Comparison of ENCODE assay signal across 9 cellular contexts in genomic region chr7:150340024-150340749, GRCh38. TPM values are rescaled to one million over a fixed set of nuclear protein-coding genes. Genes with fewer than 3 reads are reported as not detected.
DNase-seq lines count a peak whose midpoint lies in the region; ATAC-seq and TF ChIP-seq lines count a peak whose summit lies in the region.
"Had no signal": no experiment of that assay in that cellular context is flagged by ENCODE, and none has a peak within 500 bp of the region (broad histone marks: within the 10 kb centered on the region; RNA-seq: fewer than 3 reads in every experiment).

No MANE protein-coding gene starts in this region.

- no peak overlapping the region for H3K56ac ChIP-seq in H9 (ENCODE audit: insufficient read length, low read depth, low read length)

- peak overlapping the region; percentile 54; the same call in 1 of the 2 replicates for H3K14ac ChIP-seq in H9 (ENCODE audit: insufficient read depth, low read length)

- H3K4me1 Mint-ChIP-seq in H9 (peaks cover 56 to 67% of the 10 kb centered on the region in 2 experiments), brain (peaks cover 51% of the 10 kb centered on the region), CD14-positive monocyte (peaks cover 12% of the 10 kb centered on the region)

- H3K9me3 Mint-ChIP-seq in H9 (peaks cover 13 to 17% of the 10 kb centered on the region in 2 experiments), brain (peaks cover 4 to 23% (median 18%) of the 10 kb centered on the region in 5 experiments), CD14-positive monocyte (peaks cover 0 to 32% (median 15%) of the 10 kb centered on the region in 7 donors)

- no peak overlapping the region for H3K23ac ChIP-seq in H9 (ENCODE audit: insufficient read length, low read depth, low read length)

- DNase-seq in H9 (no peak), spleen (no peak), GM19240 (ENCODE audit: insufficient read length, low spot score) (no peak), CD14-positive monocyte (ENCODE audit: low spot score) (no peak), cerebellar nuclear complex (lab: John Stamatoyannopoulos, UW) (no peak)
- DNase-seq: glutamatergic neuron had no signal

- H2BK120ac ChIP-seq in H9 (ENCODE audit: low read depth, low read length, poor library complexity, severe bottlenecking) = no peak overlapping the region

- no peak overlapping the region for H2BK12ac ChIP-seq in H9 (ENCODE audit: insufficient read length, low read depth, low read length)

- H3K79me1 ChIP-seq in H9 (ENCODE audit: insufficient read depth, low read depth, low read length, poor library complexity, severe bottlenecking) = no peaks in the 10 kb centered on the region

- no peak for TF ChIP-seq POLR2A in spleen (IDR thresholded peaks at IDR 0.05)

- peaks cover 0 to 23% (median 13%) of the 10 kb centered on the region in 6 donors for H3K36me3 ChIP-seq in spleen

- H2BK20ac ChIP-seq in H9 (ENCODE audit: low read depth, low read length, poor library complexity, severe bottlenecking) = no peak overlapping the region

- H3K27me3 Mint-ChIP-seq in H9 (ENCODE audit: low read depth) (peaks cover 68% of the 10 kb centered on the region), brain (peaks cover 52% of the 10 kb centered on the region), CD14-positive monocyte (ENCODE audit: low read depth in 3 of 3) (peaks cover 40 to 49% (median 43%) of the 10 kb centered on the region in 3 donors)

- H3K27ac Mint-ChIP-seq in H9 (peak overlapping the region in 2 of 3 experiments; percentile 6 to 22; a peak in 4 of 7 replicates), brain (peak overlapping the region in 4 of 5 experiments; percentile 8 to 42 (median 26)), CD14-positive monocyte (no peak overlapping the region)

- H4K5ac ChIP-seq in H9 (ENCODE audit: insufficient read length, low read depth, low read length) = no peak overlapping the region

- H2AFZ ChIP-seq in H9 (ENCODE audit: low read length) = no peak overlapping the region

- peaks cover 16% of the 10 kb centered on the region for H3K23me2 ChIP-seq in H9 (ENCODE audit: insufficient read length, low read depth, low read length, poor library complexity, severe bottlenecking)

- H3K4me3 ChIP-seq in spleen = peak overlapping the region in 6 of 8 donors; percentile 16 to 62 (median 38)

- H3K36me3 Mint-ChIP-seq in H9 (ENCODE audit: insufficient read depth in 1 of 3, low read depth in 3 of 3) (peaks cover 24 to 41% (median 26%) of the 10 kb centered on the region in 3 experiments), brain (peaks cover 3% of the 10 kb centered on the region), CD14-positive monocyte (peaks cover 5 to 8% of the 10 kb centered on the region in 2 donors)

- peak overlapping the region; percentile 23 for H3K9ac ChIP-seq in H9 (ENCODE audit: extremely low read depth, insufficient read length, low read length)

- no peak overlapping the region for H2BK5ac ChIP-seq in H9 (ENCODE audit: insufficient read length, low read length)

- H2BK15ac ChIP-seq in H9 (ENCODE audit: low read depth, low read length) = no peak overlapping the region

- ATAC-seq in GM18870 (IDR thresholded peaks at IDR 0.05; ENCODE audit: unreplicated experiment) = no peak

- H3K27me3 ChIP-seq in H9 (ENCODE audit: insufficient read depth, low read length) = peaks cover 13% of the 10 kb centered on the region
- peaks cover 14% of the 10 kb centered on the region for H3K27me3 ChIP-seq in layer of hippocampus (ENCODE audit: control insufficient read depth, insufficient read depth, low read length)
- H3K27me3 ChIP-seq in spleen (replicated peaks in 1 of 7) = peaks cover 0 to 32% (median 18%) of the 10 kb centered on the region in 7 donors

- H4K8ac ChIP-seq in H9 (replicated peaks; ENCODE audit: insufficient read length, low read depth, low read length) = no peak overlapping the region

- H3K4me1 ChIP-seq in H9 (ENCODE audit: insufficient read depth, low read length) (no peaks in the 10 kb centered on the region; the same call in 1 of the 2 replicates), spleen (peaks cover 0 to 49% (median 27%) of the 10 kb centered on the region in 6 donors)

- no peak overlapping the region for H3T11ph ChIP-seq in H9 (ENCODE audit: low read length)

- no peak overlapping the region for H3K18ac ChIP-seq in H9 (ENCODE audit: insufficient read length, low read depth, low read length)

- TF ChIP-seq CTCF in H9 (conservative IDR thresholded peaks at IDR 0.05) = no peak
- no peak for TF ChIP-seq CTCF in brain (conservative IDR thresholded peaks at IDR 0.05)
- TF ChIP-seq CTCF in spleen (IDR thresholded peaks at IDR 0.05 in 8 of 11, conservative IDR thresholded peaks at IDR 0.05 in 3 of 11) = no peak
- no peak for TF ChIP-seq CTCF in CD14-positive monocyte (IDR thresholded peaks at IDR 0.05)

- H3K9me3 ChIP-seq in H9 (ENCODE audit: control insufficient read depth, low read depth, low read length) (peaks cover 7% of the 10 kb centered on the region), spleen (peaks cover 0 to 19% (median 11%) of the 10 kb centered on the region in 8 donors)

- H3K4me3 Mint-ChIP-seq in H9 (peak overlapping the region; percentile 74 to 96), brain (peak overlapping the region in 3 of 5 experiments; percentile 12 to 58 (median 35)), CD14-positive monocyte (peak overlapping the region in 1 of 2 donors; percentile 50)

- no CpG with 5 or more reads among the region's 39 CpGs for WGBS in H9 (ENCODE audit: extremely low coverage, insufficient read length, low lambda C conversion rate)
- 31 to 81% (median 34%) methylated on average over 10 to 39 of the region's 39 CpGs for WGBS in spleen, 5 donors

- no peaks in the 10 kb centered on the region for H4K20me1 ChIP-seq in H9 (ENCODE audit: control insufficient read depth, insufficient read depth, insufficient read length)

- H3K4me2 ChIP-seq in H9 (ENCODE audit: insufficient read depth, insufficient read length, low read length) = peak overlapping the region; percentile 76

- no peak overlapping the region for H4K91ac ChIP-seq in H9 (ENCODE audit: insufficient read length, low read depth, low read length)

- H3K27ac ChIP-seq in H9 (ENCODE audit: insufficient read length, low read depth, low read length) (no peak overlapping the region), layer of hippocampus (ENCODE audit: low read depth, low read length) (peak overlapping the region; percentile 30), spleen (peak overlapping the region; percentile 1 to 82 (median 76))

- H3K79me2 ChIP-seq in H9 (ENCODE audit: insufficient read depth, low read length) = no peaks in the 10 kb centered on the region

- no peak overlapping the region for H3K4ac ChIP-seq in H9 (ENCODE audit: low read depth, low read length)

- H2AK5ac ChIP-seq in H9 (ENCODE audit: insufficient read length, low read length) = no peak overlapping the region

- intact Hi-C loops in spleen (cut with DNase I; ENCODE audit: low total_unique reads) = no loop called here
- intact Hi-C loops in CD14-positive monocyte (cut with micrococcal nuclease) = loop anchor here in 1 of 2 donors (10.0 kb wide), 1 partner anchor 55 kb away; no protein-coding TSS in a partner anchor

RNA-seq across cellular contexts. Expression of gene RARRES2, which starts 1.2 kb away (rescaled TPM):
- total RNA-seq in H9 (2021) = 59.9 and 60.9 TPM in 2 replicates
- 33.0 TPM for polyA plus RNA-seq in brain (ENCODE audit: insufficient read depth, low read depth, low replicate concordance)
- total RNA-seq in spleen = 100 to 1,000 TPM in 3 of 7 donors, 10 to 100 TPM in 4; 39.7 to 117 (median 83.6) TPM
- polyA plus RNA-seq in spleen = 100 to 1,000 TPM; 165 to 292 (median 176) TPM
- polyA plus RNA-seq in CD14-positive monocyte = not detected

RNA-seq across cellular contexts. Expression of gene ACTR3C, which starts 16.8 kb away (rescaled TPM):
- total RNA-seq in H9 (2021) (1.2 and 2.2 TPM in 2 replicates), spleen (10 to 100 TPM in 4 of 7 donors, 1 to 10 TPM in 3; 6.6 to 18.6 (median 10.8) TPM)
- polyA plus RNA-seq in brain (ENCODE audit: insufficient read depth, low read depth, low replicate concordance) (3.0 TPM), spleen (1 to 10 TPM in 2 of 3 donors, under 1 TPM in 1; 0.78 to 2.6 (median 1.6) TPM), CD14-positive monocyte (1 to 10 TPM in 1 of 2 donors, under 1 TPM in 1; 0.55 to 1.7 TPM)

RNA-seq across cellular contexts. Expression of gene LRRC61, which starts 17.0 kb away (rescaled TPM):
- total RNA-seq in H9 (2021) (24.4 and 27.4 TPM in 2 replicates), spleen (10 to 100 TPM in 5 of 7 donors, 1 to 10 TPM in 2; 7.4 to 21.7 (median 14.3) TPM)
- polyA plus RNA-seq in brain (ENCODE audit: insufficient read depth, low read depth, low replicate concordance) (90.8 TPM), spleen (10 to 100 TPM in 1 of 3 donors, 1 to 10 TPM in 2; 4.2 to 12.0 (median 7.3) TPM), CD14-positive monocyte (1 to 10 TPM; 5.7 to 8.6 TPM)

RNA-seq across cellular contexts. Expression of gene REPIN1, which starts 28.4 kb away (rescaled TPM):
- total RNA-seq in H9 (2021) = 105 and 106 TPM in 2 replicates
- 146 TPM for polyA plus RNA-seq in brain (ENCODE audit: insufficient read depth, low read depth, low replicate concordance)
- 100 to 1,000 TPM in 6 of 7 donors, 10 to 100 TPM in 1; 99.3 to 126 (median 114) TPM for total RNA-seq in spleen
- 10 to 100 TPM; 47.9 to 75.7 (median 55.0) TPM for polyA plus RNA-seq in spleen
- polyA plus RNA-seq in CD14-positive monocyte = 10 to 100 TPM; 32.7 to 39.0 TPM

RNA-seq across cellular contexts. Expression of gene ZNF775, which starts 38.9 kb away (rescaled TPM):
- total RNA-seq in H9 (2021) = 9.7 and 10.5 TPM in 2 replicates
- 23.0 TPM for polyA plus RNA-seq in brain (ENCODE audit: insufficient read depth, low read depth, low replicate concordance)
- 1 to 10 TPM; 2.2 to 5.7 (median 4.5) TPM for total RNA-seq in spleen
- polyA plus RNA-seq in spleen = 1 to 10 TPM; 2.0 to 2.9 (median 2.6) TPM
- 1 to 10 TPM; 1.3 to 2.7 TPM for polyA plus RNA-seq in CD14-positive monocyte

Comparison
In these comparisons a context has a peak if more than half of its experiments do, and no peak if none do; other contexts are left out.
1. H3K27ac Mint-ChIP-seq: peak in H9 (2 of 3) and brain (4 of 5); none in CD14-positive monocyte (0 of 7).
2. RNA of gene RARRES2, which starts 1.2 kb away (polyA plus RNA-seq): 165 to 292 TPM in spleen and 33.0 TPM in brain (single experiment); not detected in CD14-positive monocyte; every median in the first group is over 10 times any median in the second.